In genomic region chr21:25562660-25563059, GRCh38 we compare ENCODE assay signal across 9 cellular contexts. TPM values are rescaled to one million over a fixed set of nuclear protein-coding genes. Genes with fewer than 3 reads are reported as not detected.
DNase-seq lines count a peak whose midpoint lies in the region; TF ChIP-seq lines count a peak whose summit lies in the region.
"Had no signal": no experiment of that assay in that cellular context is flagged by ENCODE, and none has a peak within 500 bp of the region (broad histone marks: within the 10 kb centered on the region; RNA-seq: fewer than 3 reads in every experiment).

No MANE protein-coding gene starts in this region.

- peak in 1 of 5 donors; percentile 9 for DNase-seq in CD8-positive, alpha-beta memory T cell
- no peak for DNase-seq in effector memory CD4-positive, alpha-beta T cell
- DNase-seq in osteoblast (ENCODE audit: insufficient read length, low spot score, missing footprints) (peak; percentile 73), posterior cingulate gyrus (no peak), GM19238 (ENCODE audit: insufficient read length, low spot score) (no peak), OCI-M1 (lab: John Stamatoyannopoulos, UW) (no peak)
- no peak for DNase-seq in activated CD4-positive, CD25-positive, alpha-beta regulatory T cell (lab: John Stamatoyannopoulos, UW)

- peak overlapping the region; percentile 77 to 98 (median 89) for H3K27ac Mint-ChIP-seq in CD8-positive, alpha-beta memory T cell

- no peaks in the 10 kb centered on the region for H3K27me3 ChIP-seq in CD8-positive, alpha-beta memory T cell (ENCODE audit: insufficient read depth, low read length, poor library complexity, severe bottlenecking)
- H3K27me3 ChIP-seq in OCI-LY1 (ENCODE audit: insufficient read depth, low read length) (no peaks in the 10 kb centered on the region), osteoblast (ENCODE audit: insufficient read depth, low read length) (no peaks in the 10 kb centered on the region)
- H3K27me3 ChIP-seq in effector memory CD4-positive, alpha-beta T cell (replicated peaks; ENCODE audit: control insufficient read depth, insufficient read depth, low read length, poor library complexity, severe bottlenecking): no peaks in the 10 kb centered on the region
- H3K27me3 ChIP-seq: body of pancreas had no signal

- H3K4me1 ChIP-seq in CD8-positive, alpha-beta memory T cell (ENCODE audit: insufficient read depth, low read length): peaks cover 47% of the 10 kb centered on the region
- H3K4me1 ChIP-seq in OCI-LY1 (ENCODE audit: insufficient read depth, low read length, severe bottlenecking) (peaks cover 16% of the 10 kb centered on the region), osteoblast (ENCODE audit: insufficient read depth, low read length) (peaks cover 17% of the 10 kb centered on the region)
- H3K4me1 ChIP-seq in effector memory CD4-positive, alpha-beta T cell (ENCODE audit: control insufficient read depth, insufficient read depth, low read length, poor library complexity, severe bottlenecking): peaks cover 41% of the 10 kb centered on the region

- H3K27ac ChIP-seq in CD8-positive, alpha-beta memory T cell (ENCODE audit: low read depth, low read length): peak overlapping the region; percentile 45
- H3K27ac ChIP-seq in OCI-LY1 (ENCODE audit: low read depth, low read length, poor library complexity, severe bottlenecking): no peak overlapping the region
- peak overlapping the region; percentile 72 for H3K27ac ChIP-seq in effector memory CD4-positive, alpha-beta T cell (ENCODE audit: insufficient read depth, low read length, poor library complexity, severe bottlenecking)
- peak overlapping the region; percentile 56 for H3K27ac ChIP-seq in osteoblast (ENCODE audit: low read depth, low read length)

- no peaks in the 10 kb centered on the region for H3K79me2 ChIP-seq in OCI-LY1 (ENCODE audit: insufficient read depth, low read length)
- peaks cover 46% of the 10 kb centered on the region for H3K79me2 ChIP-seq in osteoblast (ENCODE audit: insufficient read depth, low read length)

- peaks cover 0 to 4% (median 0%) of the 10 kb centered on the region in 3 donors for H3K36me3 Mint-ChIP-seq in CD8-positive, alpha-beta memory T cell

- intact Hi-C loops in posterior cingulate gyrus (cut with DNase I): no loop called here

- peaks cover 0 to 3% of the 10 kb centered on the region in 2 donors for H3K27me3 Mint-ChIP-seq in CD8-positive, alpha-beta memory T cell

- H3K9me3 ChIP-seq in CD8-positive, alpha-beta memory T cell (ENCODE audit: low read length): no peaks in the 10 kb centered on the region
- no peaks in the 10 kb centered on the region for H3K9me3 ChIP-seq in OCI-LY1 (ENCODE audit: low read length)
- no peaks in the 10 kb centered on the region for H3K9me3 ChIP-seq in effector memory CD4-positive, alpha-beta T cell (ENCODE audit: control insufficient read depth, low read length)
- H3K9me3 ChIP-seq in osteoblast (ENCODE audit: low read depth, low read length): no peaks in the 10 kb centered on the region
- H3K9me3 ChIP-seq: body of pancreas had no signal

- peaks cover 65 to 78% (median 76%) of the 10 kb centered on the region in 3 donors for H3K4me1 Mint-ChIP-seq in CD8-positive, alpha-beta memory T cell

- H3F3A ChIP-seq in OCI-LY1 (ENCODE audit: insufficient read depth, low read length): no peaks in the 10 kb centered on the region

- peak overlapping the region; percentile 80; the same call in 1 of the 2 replicates for H3K4me2 ChIP-seq in OCI-LY1 (ENCODE audit: low read length)
- H3K4me2 ChIP-seq in osteoblast (ENCODE audit: insufficient read depth, low read length): peak overlapping the region; percentile 90

- H3K9me3 Mint-ChIP-seq in CD8-positive, alpha-beta memory T cell: no peaks in the 10 kb centered on the region

- CTCF ChIA-PET in CD8-positive, alpha-beta memory T cell (lab: Charles Lee): interaction anchor here (1.2 to 1.7 kb wide), 2 partner anchors 9 to 10 kb away, joined by 4 to 7 read pairs; no protein-coding TSS in a partner anchor

- H3K9me2 ChIP-seq in OCI-LY1 (ENCODE audit: low read depth, low read length): no peaks in the 10 kb centered on the region

- H4K20me1 ChIP-seq in OCI-LY1 (ENCODE audit: insufficient read depth, low read length) (no peaks in the 10 kb centered on the region), osteoblast (ENCODE audit: insufficient read depth, low read length) (no peaks in the 10 kb centered on the region)

- TF ChIP-seq CTCF in OCI-LY1 (IDR thresholded peaks at IDR 0.05; ENCODE audit: low read length) (no peak), osteoblast (IDR thresholded peaks at IDR 0.05; ENCODE audit: extremely low read depth, low read depth, low read length) (no peak)

- H3K4me3 Mint-ChIP-seq in CD8-positive, alpha-beta memory T cell: peak overlapping the region; percentile 90 to 99 (median 94)

- H3K36me3 ChIP-seq in CD8-positive, alpha-beta memory T cell (ENCODE audit: insufficient read depth, low read length): no peaks in the 10 kb centered on the region
- H3K36me3 ChIP-seq in OCI-LY1 (ENCODE audit: insufficient read depth, low read length): 0 out of 2 replicates have a peak, but pooled peaks cover 3% of the 10 kb centered on the region
- no peaks in the 10 kb centered on the region for H3K36me3 ChIP-seq in effector memory CD4-positive, alpha-beta T cell (ENCODE audit: control insufficient read depth, insufficient read depth, low read length)
- H3K36me3 ChIP-seq in osteoblast (ENCODE audit: insufficient read depth, low read length): peaks cover 4% of the 10 kb centered on the region

- H3K4me3 ChIP-seq in CD8-positive, alpha-beta memory T cell (ENCODE audit: low read length): peak overlapping the region; percentile 63
- H3K4me3 ChIP-seq in OCI-LY1 (ENCODE audit: low read depth, low read length, poor library complexity, severe bottlenecking): peak overlapping the region; percentile 59
- peak overlapping the region; percentile 72 for H3K4me3 ChIP-seq in effector memory CD4-positive, alpha-beta T cell (ENCODE audit: insufficient read depth, low read depth, low read length, poor library complexity, severe bottlenecking)
- peak overlapping the region; percentile 79 for H3K4me3 ChIP-seq in osteoblast (ENCODE audit: insufficient read depth, low read length)

- H3K9ac ChIP-seq in OCI-LY1 (ENCODE audit: low read length): no peak overlapping the region

- POLR2A ChIA-PET in CD8-positive, alpha-beta memory T cell (lab: Charles Lee): interaction anchor here (1.5 kb wide), 1 partner anchor 13 kb away, joined by 4 read pairs; no protein-coding TSS in a partner anchor

- no peak overlapping the region for H2AFZ ChIP-seq in OCI-LY1 (ENCODE audit: low read length)
- H2AFZ ChIP-seq in osteoblast (ENCODE audit: low read length): peak overlapping the region; percentile 94

RNA-seq across cellular contexts. Expression of gene MRPL39, which starts 44.6 kb away (rescaled TPM):
- total RNA-seq in CD8-positive, alpha-beta memory T cell: 10 to 100 TPM; 81.1 to 85.5 TPM
- 39.3 TPM for polyA plus RNA-seq in CD8-positive, alpha-beta memory T cell
- total RNA-seq in osteoblast: 26.5 and 28.2 TPM in 2 replicates
